ENCODE assay signal across 11 cellular contexts in the genomic region with DNA sequence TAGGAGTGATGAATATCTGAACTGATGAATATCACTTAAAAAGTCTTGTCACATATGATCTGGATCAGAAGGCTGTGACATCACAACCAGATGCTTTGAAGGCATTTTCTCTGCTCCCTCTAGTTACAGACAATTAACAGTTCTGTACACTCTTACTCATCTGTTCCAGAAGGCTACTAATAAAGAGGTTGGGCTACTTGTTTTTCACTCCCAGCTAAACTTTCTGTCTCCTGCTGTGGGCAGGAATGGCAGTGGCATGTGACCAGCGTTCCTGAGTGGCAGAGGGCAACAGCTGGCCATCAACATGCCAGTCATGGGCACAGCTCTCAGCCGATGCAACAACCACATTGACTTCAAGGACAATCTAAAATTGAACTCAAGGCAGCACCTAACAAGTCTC.
DNase-seq lines count a peak whose midpoint lies in the region; ATAC-seq and TF ChIP-seq lines count a peak whose summit lies in the region.
"Had no signal": no experiment of that assay in that cellular context is flagged by ENCODE, and none has a peak within 500 bp of the region (broad histone marks: within the 10 kb centered on the region; RNA-seq: fewer than 3 reads in every experiment).

No MANE protein-coding gene starts in this region.

- DNase-seq in GM23248 (peak; percentile 44), left ventricle myocardium inferior (no peak), sigmoid colon (no peak), NCI-H510A (lab: John Stamatoyannopoulos, UW) (no peak), RKO (ENCODE audit: low spot score) (no peak), NCI-H226 (no peak)
- no peak for DNase-seq in activated naive CD4-positive, alpha-beta T cell treated with anti-CD3 and anti-CD28 coated beads, Interleukin-2, amount 50 U/mL, for 72 hours (ENCODE audit: low spot score in 2 of 2)
- DNase-seq in stimulated activated naive CD4-positive, alpha-beta T cell (lab: John Stamatoyannopoulos, UW), result no peak
- DNase-seq: NCI-H774 had no signal

- peaks cover 96% of the 10 kb centered on the region for H3K79me2 ChIP-seq in GM23248 (ENCODE audit: insufficient read depth)

- no peaks in the 10 kb centered on the region for H4K20me1 ChIP-seq in GM23248 (ENCODE audit: insufficient read depth)

- 74 to 78% methylated on average over 2 of the region's 2 CpGs for WGBS in GM23248 (ENCODE audit: low coverage in 1 of 2, low lambda C conversion rate in 2 of 2, missing lambda C conversion rate in 2 of 2), 2 experiments
- WGBS in sigmoid colon, 2 donors, result 59 to 81% methylated on average over 2 of the region's 2 CpGs

- H3K27me3 ChIP-seq in GM23248 (replicated peaks; ENCODE audit: insufficient read depth), result no peaks in the 10 kb centered on the region
- H3K27me3 ChIP-seq in left ventricle myocardium inferior (ENCODE audit: low read depth), result no peaks in the 10 kb centered on the region
- no peaks in the 10 kb centered on the region for H3K27me3 ChIP-seq in sigmoid colon

- no peak overlapping the region for H3K4me3 ChIP-seq in GM23248
- no peak overlapping the region for H3K4me3 ChIP-seq in left ventricle myocardium inferior
- no peak overlapping the region for H3K4me3 ChIP-seq in sigmoid colon
- H3K4me3 ChIP-seq: SK-N-MC had no signal

- ATAC-seq in activated naive CD4-positive, alpha-beta T cell treated with anti-CD3 and anti-CD28 coated beads, Interleukin-2, amount 50 U/mL, for 72 hours, result peak in 1 of 2 donors; percentile 55

- TF ChIP-seq EP300 in sigmoid colon (IDR thresholded peaks at IDR 0.05), result no peak

- no peaks in the 10 kb centered on the region for H3K9me2 ChIP-seq in GM23248 (ENCODE audit: insufficient read depth)

- H3K9ac ChIP-seq in GM23248, result no peak overlapping the region
- H3K9ac ChIP-seq: parathyroid adenoma had no signal

- peaks cover 0 to 16% of the 10 kb centered on the region in 2 donors for H3K36me3 Mint-ChIP-seq in activated naive CD4-positive, alpha-beta T cell treated with anti-CD3 and anti-CD28 coated beads, Interleukin-2, amount 50 U/mL, for 72 hours

- in situ Hi-C loops in GM23248 (cut with MboI), result no loop called here

- no peak for TF ChIP-seq POLR2A in sigmoid colon (IDR thresholded peaks at IDR 0.05)

- no peak overlapping the region for H3K4me2 ChIP-seq in GM23248 (ENCODE audit: unreplicated experiment)

- no peak overlapping the region for H2AFZ ChIP-seq in GM23248
- H2AFZ ChIP-seq: parathyroid adenoma had no signal

- no peaks in the 10 kb centered on the region for H3K9me3 Mint-ChIP-seq in activated naive CD4-positive, alpha-beta T cell treated with anti-CD3 and anti-CD28 coated beads, Interleukin-2, amount 50 U/mL, for 72 hours

- peaks cover 6% of the 10 kb centered on the region for H3K4me1 ChIP-seq in GM23248 (ENCODE audit: insufficient read depth)
- H3K4me1 ChIP-seq in left ventricle myocardium inferior, result peaks cover 97% of the 10 kb centered on the region
- peaks cover 0 to 91% (median 82%) of the 10 kb centered on the region in 4 donors for H3K4me1 ChIP-seq in sigmoid colon

- H3F3A ChIP-seq in GM23248 (ENCODE audit: insufficient read depth), result peaks cover 5% of the 10 kb centered on the region; the same call in 1 of the 2 replicates

- H3K9me3 ChIP-seq in GM23248 (ENCODE audit: low read depth) (no peaks in the 10 kb centered on the region), left ventricle myocardium inferior (replicated peaks) (no peaks in the 10 kb centered on the region), sigmoid colon (no peaks in the 10 kb centered on the region)

- no peak for TF ChIP-seq CTCF in left ventricle myocardium inferior (IDR thresholded peaks at IDR 0.05; ENCODE audit: borderline replicate concordance)
- TF ChIP-seq CTCF in sigmoid colon (IDR thresholded peaks at IDR 0.05), result no peak

- H3K27ac ChIP-seq in GM23248, result no peak overlapping the region
- H3K27ac ChIP-seq in left ventricle myocardium inferior (replicated peaks), result peak overlapping the region; percentile 94
- peak overlapping the region; percentile 12 to 97 (median 59) for H3K27ac ChIP-seq in sigmoid colon
- H3K27ac ChIP-seq: parathyroid adenoma, SK-N-MC had no signal

- intact Hi-C loops in left ventricle myocardium inferior (cut with micrococcal nuclease), result no loop called here
- intact Hi-C loops in sigmoid colon (cut with DNase I), result no loop called here

- H3K27ac Mint-ChIP-seq in activated naive CD4-positive, alpha-beta T cell treated with anti-CD3 and anti-CD28 coated beads, Interleukin-2, amount 50 U/mL, for 72 hours, result peak overlapping the region; percentile 14 to 41

- H3K36me3 ChIP-seq in GM23248 (ENCODE audit: low read depth), result no peaks in the 10 kb centered on the region
- peaks cover 5% of the 10 kb centered on the region for H3K36me3 ChIP-seq in left ventricle myocardium inferior
- peaks cover 0 to 5% (median 2%) of the 10 kb centered on the region in 4 donors for H3K36me3 ChIP-seq in sigmoid colon
